Comparison of ENCODE assay signal across 8 cellular contexts in the genomic region with DNA sequence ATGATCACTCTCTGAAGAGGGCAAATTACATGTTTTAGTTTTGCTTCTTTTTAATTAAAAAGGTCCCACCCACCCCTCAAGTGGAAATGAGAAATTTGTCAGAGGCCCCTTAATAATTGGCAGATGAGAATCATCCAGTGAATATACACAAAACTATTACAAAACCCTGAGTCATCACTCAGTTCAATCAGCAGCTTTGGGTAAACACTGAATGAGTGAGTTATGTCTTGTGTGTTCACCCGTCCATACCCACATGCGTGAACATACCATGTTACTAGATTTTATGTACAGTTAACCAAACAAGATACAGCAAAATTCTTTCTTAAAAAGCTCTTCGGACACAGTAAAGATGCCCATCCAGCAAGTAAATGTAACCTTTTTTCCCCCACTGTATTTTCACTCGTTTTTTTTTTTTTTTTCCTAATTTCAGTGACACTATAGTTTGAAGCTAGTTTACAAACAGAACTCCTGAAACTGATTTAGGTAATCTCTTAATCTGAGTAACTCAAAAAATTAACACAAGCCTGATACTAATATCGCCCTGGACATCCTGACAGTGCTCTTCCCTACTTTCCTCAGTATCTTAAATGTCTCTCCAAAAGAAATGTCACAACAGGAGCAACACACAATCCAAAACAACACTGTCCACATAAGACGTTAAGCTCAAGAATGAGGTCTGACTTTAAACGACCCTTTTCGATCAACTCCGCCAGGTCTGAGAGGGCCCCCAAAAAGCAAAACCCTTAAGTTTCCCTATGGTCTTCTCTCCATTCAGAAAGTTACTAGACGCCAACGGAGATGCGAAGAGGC. TPM values are rescaled to one million over a fixed set of nuclear protein-coding genes. Genes with fewer than 3 reads are reported as not detected.
DNase-seq lines count a peak whose midpoint lies in the region; ATAC-seq and TF ChIP-seq lines count a peak whose summit lies in the region.

No MANE protein-coding gene starts in this region.

- 0 to 3% (median 2%) methylated on average over 12 of the region's 12 CpGs for WGBS in adipose tissue, 3 donors

- no peaks in the 10 kb centered on the region for H3K36me3 ChIP-seq in ES-I3 (ENCODE audit: insufficient read depth, low read length)

- peak overlapping the region; percentile 99 for H3K9ac ChIP-seq in ES-I3 (ENCODE audit: low read depth, low read length)

- no peak for DNase-seq in HFF-Myc (ENCODE audit: extremely low read depth, low read depth)
- peak; percentile 47 for DNase-seq in NCI-H510A treated with DMSO at 0.1 percent for 48 hours (lab: John Stamatoyannopoulos, UW)
- peak; percentile 59 for DNase-seq in hepatic stellate cell (ENCODE audit: low spot score)
- no peak for DNase-seq in sciatic nerve (ENCODE audit: low spot score)
- DNase-seq in activated effector memory CD4-positive, alpha-beta T cell treated with anti-CD3 and anti-CD28 coated beads, Interleukin-2, amount 50 U/mL, for 16 hours: no peak
- no peak for DNase-seq in cortex of kidney (lab: John Stamatoyannopoulos, UW)

- peaks cover 9% of the 10 kb centered on the region for H3K4me1 ChIP-seq in ES-I3 (ENCODE audit: insufficient read depth, low read length)

- H3K27ac ChIP-seq in adipose tissue (ENCODE audit: low read depth, low read length): peak overlapping the region; percentile 72

- intact Hi-C loops in sciatic nerve (cut with DNase I): no loop called here

- H3K9me3 ChIP-seq in ES-I3 (ENCODE audit: control insufficient read depth, insufficient read depth, low read length): no peaks in the 10 kb centered on the region

- TF ChIP-seq CTCF in HFF-Myc (IDR thresholded peaks at IDR 0.05; ENCODE audit: low read depth, low read length, missing control alignments): no peak

- ATAC-seq in sciatic nerve: peak; percentile 1

- H3K4me3 ChIP-seq in HFF-Myc (replicated peaks; ENCODE audit: low read depth, low read length): peak overlapping the region; percentile 85

RNA-seq across cellular contexts. Expression of a gene that starts 1.3 kb away (rescaled TPM):
- polyA plus RNA-seq in adipose tissue: 10 to 100 TPM in 2 of 3 donors, 1 to 10 TPM in 1; 8.9 to 16.6 (median 12.5) TPM
- 42.2 TPM for total RNA-seq in sciatic nerve

Comparison
In these comparisons a context has a peak if more than half of its experiments do, and no peak if none do; other contexts are left out.
1. DNase-seq: peak in NCI-H510A treated with DMSO at 0.1 percent for 48 hours (single experiment) and hepatic stellate cell (single experiment); none in HFF-Myc (single experiment), sciatic nerve (single experiment), activated effector memory CD4-positive, alpha-beta T cell treated with anti-CD3 and anti-CD28 coated beads, Interleukin-2, amount 50 U/mL, for 16 hours (single experiment) and cortex of kidney (single experiment).